Comparison of ENCODE assay signal across 8 cellular contexts in the genomic region with DNA sequence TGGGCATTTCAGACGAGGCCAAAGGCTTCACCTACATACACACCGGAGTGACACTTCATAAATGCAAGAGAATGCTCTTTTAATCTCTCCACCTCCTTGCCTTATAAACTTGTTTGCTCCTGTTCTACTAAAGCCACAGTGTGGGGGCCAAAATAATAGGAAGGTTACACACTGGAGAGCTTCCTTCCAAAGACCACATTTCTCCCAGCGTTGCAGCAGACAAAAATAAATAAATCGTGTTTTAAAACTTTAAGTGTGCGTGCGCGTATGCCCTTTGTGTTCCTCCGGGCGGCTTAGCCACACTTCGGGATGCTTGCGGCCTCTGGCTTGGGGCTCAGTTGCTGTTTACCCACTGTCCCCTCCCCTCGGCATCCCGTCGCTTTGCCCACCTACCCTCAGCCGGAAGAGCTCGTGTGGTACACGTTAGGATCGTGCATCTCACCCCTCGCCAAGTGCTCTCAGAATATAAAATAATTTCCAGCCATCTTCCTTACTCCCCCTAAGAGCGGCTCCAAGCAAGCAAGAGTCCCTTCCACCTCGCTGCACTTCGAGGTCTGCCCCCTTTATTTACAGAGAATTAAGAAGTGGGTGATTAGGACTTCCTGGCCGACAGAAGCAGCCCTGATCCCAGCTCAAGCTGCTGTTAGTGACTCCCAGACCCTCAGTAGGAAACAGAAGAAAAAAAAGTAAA. TPM values are rescaled to one million over a fixed set of nuclear protein-coding genes. Genes with fewer than 3 reads are reported as not detected.
DNase-seq lines count a peak whose midpoint lies in the region; ATAC-seq lines count a peak whose summit lies in the region.
"Had no signal": no experiment of that assay in that cellular context is flagged by ENCODE, and none has a peak within 500 bp of the region (broad histone marks: within the 10 kb centered on the region; RNA-seq: fewer than 3 reads in every experiment).

No MANE protein-coding gene starts in this region.

- peaks cover 3% of the 10 kb centered on the region for H3K9me3 Mint-ChIP-seq in activated T-helper 1 cell treated with anti-CD3 and anti-CD28 coated beads, Interleukin-12 subunit alpha, Interleukin-12 subunit beta, Interleukin-2, Interleukin-4 antibody, amounts not matched to agents 30 ng/mL and 10 ng/mL and 1 ng/mL, durations not matched to agents 14 hours and 24 hours and 36 hours
- peaks cover under 1% of the 10 kb centered on the region for H3K9me3 Mint-ChIP-seq in stimulated activated effector memory CD8-positive, alpha-beta T cell treated with anti-CD3 and anti-CD28 coated beads, Interleukin-12 subunit alpha, Interleukin-12 subunit beta, amount 100 ng/mL, for 72 hours

- in situ Hi-C loops in HAP-1 (cut with MboI; ENCODE audit: low sequenced_read_pairs) = loop anchor here (25.0 kb wide), 1 partner anchor 1585 kb away; no protein-coding TSS in a partner anchor

- H3K4me3 Mint-ChIP-seq in activated T-helper 1 cell treated with anti-CD3 and anti-CD28 coated beads, Interleukin-12 subunit alpha, Interleukin-12 subunit beta, Interleukin-2, Interleukin-4 antibody, amounts not matched to agents 30 ng/mL and 10 ng/mL and 1 ng/mL, durations not matched to agents 14 hours and 24 hours and 36 hours = peak overlapping the region; percentile 51
- peak overlapping the region; percentile 89 for H3K4me3 Mint-ChIP-seq in stimulated activated effector memory CD8-positive, alpha-beta T cell treated with anti-CD3 and anti-CD28 coated beads, Interleukin-12 subunit alpha, Interleukin-12 subunit beta, amount 100 ng/mL, for 72 hours

- H3K4me3 ChIP-seq in HAP-1 (peak overlapping the region; percentile 80), iPS DF 6.9 (ENCODE audit: low read length) (peak overlapping the region; percentile 6; the same call in 1 of the 2 replicates)

- H3K9me3 ChIP-seq in HAP-1 = no peaks in the 10 kb centered on the region
- H3K9me3 ChIP-seq in iPS DF 6.9 (ENCODE audit: control insufficient read depth, insufficient read depth, low read length) = no peaks in the 10 kb centered on the region

- WGBS in iPS DF 6.9 (ENCODE audit: insufficient coverage, insufficient read length) = no CpG with 5 or more reads among the region's 23 CpGs

- peaks cover 11% of the 10 kb centered on the region for H3K36me3 Mint-ChIP-seq in activated T-helper 1 cell treated with anti-CD3 and anti-CD28 coated beads, Interleukin-12 subunit alpha, Interleukin-12 subunit beta, Interleukin-2, Interleukin-4 antibody, amounts not matched to agents 30 ng/mL and 10 ng/mL and 1 ng/mL, durations not matched to agents 14 hours and 24 hours and 36 hours (ENCODE audit: low read depth)
- peaks cover 23% of the 10 kb centered on the region for H3K36me3 Mint-ChIP-seq in stimulated activated effector memory CD8-positive, alpha-beta T cell treated with anti-CD3 and anti-CD28 coated beads, Interleukin-12 subunit alpha, Interleukin-12 subunit beta, amount 100 ng/mL, for 72 hours

- H3K36me3 ChIP-seq in HAP-1 (replicated peaks) (peaks cover 16% of the 10 kb centered on the region), iPS DF 6.9 (ENCODE audit: control insufficient read depth, insufficient read depth, low read length) (no peaks in the 10 kb centered on the region)

- H3K4me1 ChIP-seq in HAP-1 (peaks cover 19% of the 10 kb centered on the region), iPS DF 6.9 (ENCODE audit: control insufficient read depth, insufficient read depth, low read length) (peaks cover 8% of the 10 kb centered on the region; the same call in 1 of the 2 replicates)

- no peak for ATAC-seq in stimulated activated effector memory CD8-positive, alpha-beta T cell treated with anti-CD3 and anti-CD28 coated beads, Interleukin-12 subunit alpha, Interleukin-12 subunit beta, amount 100 ng/mL, for 72 hours
- no peak for ATAC-seq in HG02885 (IDR thresholded peaks at IDR 0.05; ENCODE audit: poor library complexity, unreplicated experiment)

- H3K27ac Mint-ChIP-seq in activated T-helper 1 cell treated with anti-CD3 and anti-CD28 coated beads, Interleukin-12 subunit alpha, Interleukin-12 subunit beta, Interleukin-2, Interleukin-4 antibody, amounts not matched to agents 30 ng/mL and 10 ng/mL and 1 ng/mL, durations not matched to agents 14 hours and 24 hours and 36 hours = no peak overlapping the region
- H3K27ac Mint-ChIP-seq in stimulated activated effector memory CD8-positive, alpha-beta T cell treated with anti-CD3 and anti-CD28 coated beads, Interleukin-12 subunit alpha, Interleukin-12 subunit beta, amount 100 ng/mL, for 72 hours = no peak overlapping the region

- H3K4me1 Mint-ChIP-seq in activated T-helper 1 cell treated with anti-CD3 and anti-CD28 coated beads, Interleukin-12 subunit alpha, Interleukin-12 subunit beta, Interleukin-2, Interleukin-4 antibody, amounts not matched to agents 30 ng/mL and 10 ng/mL and 1 ng/mL, durations not matched to agents 14 hours and 24 hours and 36 hours (ENCODE audit: low read depth) = peaks cover 25% of the 10 kb centered on the region
- peaks cover 48% of the 10 kb centered on the region for H3K4me1 Mint-ChIP-seq in stimulated activated effector memory CD8-positive, alpha-beta T cell treated with anti-CD3 and anti-CD28 coated beads, Interleukin-12 subunit alpha, Interleukin-12 subunit beta, amount 100 ng/mL, for 72 hours

- peaks cover 76% of the 10 kb centered on the region for H3K27me3 Mint-ChIP-seq in activated T-helper 1 cell treated with anti-CD3 and anti-CD28 coated beads, Interleukin-12 subunit alpha, Interleukin-12 subunit beta, Interleukin-2, Interleukin-4 antibody, amounts not matched to agents 30 ng/mL and 10 ng/mL and 1 ng/mL, durations not matched to agents 14 hours and 24 hours and 36 hours (ENCODE audit: insufficient read depth)

- DNase-seq in HAP-1 (ENCODE audit: low spot score in 2 of 2) = peak in 1 of 2 experiments; percentile 65
- DNase-seq in activated T-helper 1 cell treated with anti-CD3 and anti-CD28 coated beads, Interleukin-12 subunit alpha, Interleukin-12 subunit beta, Interleukin-2, Interleukin-4 antibody, amounts not matched to agents 30 ng/mL and 10 ng/mL and 1 ng/mL, durations not matched to agents 14 hours and 24 hours and 36 hours (ENCODE audit: low spot score) = no peak
- no peak for DNase-seq in iPS DF 6.9 (ENCODE audit: low read depth, low spot score)
- DNase-seq in stimulated activated effector memory CD8-positive, alpha-beta T cell treated with anti-CD3 and anti-CD28 coated beads, Interleukin-12 subunit alpha, Interleukin-12 subunit beta, amount 100 ng/mL, for 72 hours (ENCODE audit: low spot score in 2 of 2) = no peak
- no peak for DNase-seq in retina
- no peak for DNase-seq in stimulated activated naive CD4-positive, alpha-beta T cell treated with Interleukin-2 at 50 U/mL for 16 hours (lab: John Stamatoyannopoulos, UW)

- H3K27ac ChIP-seq in iPS DF 6.9 (ENCODE audit: low read length) = no peak overlapping the region
- H3K27ac ChIP-seq: HL-60 had no signal

- intact Hi-C loops in activated T-helper 1 cell treated with anti-CD3 and anti-CD28 coated beads, Interleukin-12 subunit alpha, Interleukin-12 subunit beta, Interleukin-2, Interleukin-4 antibody, amounts not matched to agents 30 ng/mL and 10 ng/mL and 1 ng/mL, durations not matched to agents 14 hours and 24 hours and 36 hours (cut with micrococcal nuclease) = loop anchor here (10.0 kb wide), 1 partner anchor 1158 kb away; the partner anchor contains the start of gene SPRED1

- H3K27me3 ChIP-seq in HAP-1 (ENCODE audit: low read depth) = no peaks in the 10 kb centered on the region
- peaks cover 46% of the 10 kb centered on the region for H3K27me3 ChIP-seq in iPS DF 6.9 (ENCODE audit: control insufficient read depth, insufficient read depth, low read length)

RNA-seq across cellular contexts. Expression of gene MEIS2, which starts 3.3 kb away (rescaled TPM):
- not detected in 2 replicates for total RNA-seq in activated T-helper 1 cell treated with anti-CD3 and anti-CD28 coated beads, Interleukin-12 subunit alpha, Interleukin-12 subunit beta, Interleukin-2, Interleukin-4 antibody, amounts not matched to agents 30 ng/mL and 10 ng/mL and 1 ng/mL, durations not matched to agents 14 hours and 24 hours and 36 hours
